In the genomic region with DNA sequence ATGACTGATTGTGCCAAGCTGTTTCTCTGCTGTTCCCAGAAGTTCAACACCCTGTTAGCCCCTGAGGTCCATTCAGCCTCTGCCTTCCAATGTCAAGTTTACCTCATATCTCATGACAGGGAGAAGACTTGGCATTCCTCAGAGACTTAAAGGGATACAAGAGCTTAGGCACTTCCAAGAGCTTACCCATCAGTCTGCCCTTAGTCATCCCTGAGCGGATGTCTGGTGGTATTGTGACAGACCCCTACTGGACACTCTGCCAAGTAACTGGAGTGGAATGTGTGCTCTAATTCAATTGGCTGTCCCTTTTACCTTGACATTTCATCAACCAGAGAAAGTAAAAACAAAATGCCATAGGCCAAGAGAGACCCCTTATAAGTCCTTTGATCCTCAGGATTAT, we compare ENCODE assay signal across 15 cellular contexts.
DNase-seq lines count a peak whose midpoint lies in the region; ATAC-seq, FAIRE-seq and TF ChIP-seq lines count a peak whose summit lies in the region.
"Had no signal": no experiment of that assay in that cellular context is flagged by ENCODE, and none has a peak within 500 bp of the region (broad histone marks: within the 10 kb centered on the region; RNA-seq: fewer than 3 reads in every experiment).

No MANE protein-coding gene starts in this region.

- no peaks in the 10 kb centered on the region for H3K27me3 Mint-ChIP-seq in stimulated activated naive CD8-positive, alpha-beta T cell treated with anti-CD3 and anti-CD28 coated beads, Interleukin-15, amount 100 ng/mL, for 72 hours

- no peak overlapping the region for H3K4me3 Mint-ChIP-seq in stimulated activated naive CD8-positive, alpha-beta T cell treated with anti-CD3 and anti-CD28 coated beads, Interleukin-15, amount 100 ng/mL, for 72 hours

- peaks cover 12 to 32% of the 10 kb centered on the region in 2 donors for H3K9me3 Mint-ChIP-seq in stimulated activated naive CD8-positive, alpha-beta T cell treated with anti-CD3 and anti-CD28 coated beads, Interleukin-15, amount 100 ng/mL, for 72 hours

- no peak overlapping the region for H3K27ac Mint-ChIP-seq in stimulated activated naive CD8-positive, alpha-beta T cell treated with anti-CD3 and anti-CD28 coated beads, Interleukin-15, amount 100 ng/mL, for 72 hours

- DNase-seq in EL (peak; percentile 11), M059J (ENCODE audit: low read depth) (peak; percentile 7), bronchial epithelial cell (ENCODE audit: low read depth) (peak; percentile 5), kidney tubule cell (ENCODE audit: low spot score) (peak; percentile 30), GM19238 (ENCODE audit: insufficient read length, low spot score) (no peak), CD1c-positive myeloid dendritic cell (ENCODE audit: extremely low spot score) (no peak)
- DNase-seq in stimulated activated naive CD8-positive, alpha-beta T cell treated with anti-CD3 and anti-CD28 coated beads, Interleukin-15, amount 100 ng/mL, for 72 hours, result no peak
- DNase-seq: NCI-H1105 treated with DMSO at 0.1 percent for 48 hours, NCI-H187, NCI-H526 treated with DMSO at 0.1 percent for 48 hours, OCI-M1, RPMI8226, SIG-M5 had no signal

- no peak for ATAC-seq in stimulated activated naive CD8-positive, alpha-beta T cell treated with anti-CD3 and anti-CD28 coated beads, Interleukin-15, amount 100 ng/mL, for 72 hours
- no peak for ATAC-seq in GM18873 (IDR thresholded peaks at IDR 0.05; ENCODE audit: low FRiP score, unreplicated experiment)

- no peaks in the 10 kb centered on the region for H3K4me1 Mint-ChIP-seq in stimulated activated naive CD8-positive, alpha-beta T cell treated with anti-CD3 and anti-CD28 coated beads, Interleukin-15, amount 100 ng/mL, for 72 hours

- no peak for TF ChIP-seq CTCF in bronchial epithelial cell (IDR thresholded peaks at IDR 0.05; ENCODE audit: insufficient read depth, low read length, severe bottlenecking)

- FAIRE-seq in bronchial epithelial cell (lab: Jason Lieb, UNC), result no peak
- FAIRE-seq: H1 had no signal

- no peak overlapping the region for H3K4me3 ChIP-seq in bronchial epithelial cell (ENCODE audit: low read depth, low read length)

- H3K36me3 ChIP-seq in bronchial epithelial cell (ENCODE audit: control insufficient read depth, insufficient read depth, low read length), result no peaks in the 10 kb centered on the region

- no peaks in the 10 kb centered on the region for H3K27me3 ChIP-seq in bronchial epithelial cell (ENCODE audit: control insufficient read depth, insufficient read depth, low read length)

Comparison
In these comparisons a context has a peak if more than half of its experiments do, and no peak if none do; other contexts are left out.
1. DNase-seq: peak in EL (single experiment), M059J (single experiment), bronchial epithelial cell (single experiment) and kidney tubule cell (single experiment); none in stimulated activated naive CD8-positive, alpha-beta T cell treated with anti-CD3 and anti-CD28 coated beads, Interleukin-15, amount 100 ng/mL, for 72 hours (0 of 2), GM19238 (single experiment) and CD1c-positive myeloid dendritic cell (single experiment).